ENCODE assay signal across 10 cellular contexts in genomic region chr21:40466893-40467483, GRCh38.
DNase-seq lines count a peak whose midpoint lies in the region; ATAC-seq and TF ChIP-seq lines count a peak whose summit lies in the region.
"Had no signal": no experiment of that assay in that cellular context is flagged by ENCODE, and none has a peak within 500 bp of the region (broad histone marks: within the 10 kb centered on the region; RNA-seq: fewer than 3 reads in every experiment).

No MANE protein-coding gene starts in this region.

- H3K27me3 ChIP-seq in heart left ventricle: peaks cover 0 to 12% (median 0%) of the 10 kb centered on the region in 9 donors

- H3K4me3 Mint-ChIP-seq in type B pancreatic cell: no peak overlapping the region
- H3K4me3 Mint-ChIP-seq in activated CD4-positive, alpha-beta memory T cell treated with anti-CD3 and anti-CD28 coated beads, Interleukin-2, amount 10 ng/mL, durations not matched to agents 7 days and 5 days: no peak overlapping the region
- H3K4me3 Mint-ChIP-seq in activated T-cell treated with anti-CD3 and anti-CD28 coated beads, Interleukin-2, amount 50 U/mL, for 72 hours: no peak overlapping the region
- H3K4me3 Mint-ChIP-seq: central memory CD8-positive, alpha-beta T cell; T-helper 1 cell treated with Interleukin-12 subunit alpha and Interleukin-12 subunit beta and Interleukin-4 antibody, amounts not matched to agents 30 μg/mL and 1 μg/mL, for 36 hours had no signal

- H3K27me3 Mint-ChIP-seq in type B pancreatic cell: peaks cover 16% of the 10 kb centered on the region
- H3K27me3 Mint-ChIP-seq in activated CD4-positive, alpha-beta memory T cell treated with anti-CD3 and anti-CD28 coated beads, Interleukin-2, amount 10 ng/mL, durations not matched to agents 7 days and 5 days: no peaks in the 10 kb centered on the region
- no peaks in the 10 kb centered on the region for H3K27me3 Mint-ChIP-seq in activated T-cell treated with anti-CD3 and anti-CD28 coated beads, Interleukin-2, amount 50 U/mL, for 72 hours (ENCODE audit: low read depth)
- H3K27me3 Mint-ChIP-seq: central memory CD8-positive, alpha-beta T cell had no signal

- CTCF ChIA-PET in activated CD4-positive, alpha-beta memory T cell treated with anti-CD3 and anti-CD28 coated beads, Interleukin-2, amount 10 ng/mL, durations not matched to agents 7 days and 5 days (lab: Charles Lee): no interaction called here

- no peaks in the 10 kb centered on the region for H3K9me3 Mint-ChIP-seq in type B pancreatic cell
- peaks cover 8% of the 10 kb centered on the region for H3K9me3 Mint-ChIP-seq in activated CD4-positive, alpha-beta memory T cell treated with anti-CD3 and anti-CD28 coated beads, Interleukin-2, amount 10 ng/mL, durations not matched to agents 7 days and 5 days
- H3K9me3 Mint-ChIP-seq in activated T-cell treated with anti-CD3 and anti-CD28 coated beads, Interleukin-2, amount 50 U/mL, for 72 hours: peaks cover 0 to 5% of the 10 kb centered on the region in 2 donors
- H3K9me3 Mint-ChIP-seq: T-helper 1 cell treated with Interleukin-12 subunit alpha and Interleukin-12 subunit beta and Interleukin-4 antibody, amounts not matched to agents 30 μg/mL and 1 μg/mL, for 36 hours had no signal

- WGBS in heart left ventricle, 4 donors: 87 to 95% (median 92%) methylated on average over 1 of the region's 1 CpG

- no peaks in the 10 kb centered on the region for H3K4me1 Mint-ChIP-seq in type B pancreatic cell (ENCODE audit: unreplicated experiment)
- H3K4me1 Mint-ChIP-seq in activated CD4-positive, alpha-beta memory T cell treated with anti-CD3 and anti-CD28 coated beads, Interleukin-2, amount 10 ng/mL, durations not matched to agents 7 days and 5 days: no peaks in the 10 kb centered on the region
- H3K4me1 Mint-ChIP-seq in activated T-cell treated with anti-CD3 and anti-CD28 coated beads, Interleukin-2, amount 50 U/mL, for 72 hours (ENCODE audit: low read depth): no peaks in the 10 kb centered on the region
- H3K4me1 Mint-ChIP-seq: central memory CD8-positive, alpha-beta T cell had no signal

- POLR2A ChIA-PET in activated CD4-positive, alpha-beta memory T cell treated with anti-CD3 and anti-CD28 coated beads, Interleukin-2, amount 10 ng/mL, durations not matched to agents 7 days and 5 days (lab: Charles Lee): no interaction called here

- H3K9me3 ChIP-seq in heart left ventricle: no peaks in the 10 kb centered on the region

- DNase-seq in heart left ventricle (no peak), left cardiac atrium (no peak), OCI-M1 (lab: John Stamatoyannopoulos, UW) (peak; percentile 50), foreskin fibroblast (peak in 1 of 2 donors; percentile 1), type B pancreatic cell (ENCODE audit: extremely low spot score, unreplicated experiment) (no peak), SHP77 (lab: John Stamatoyannopoulos, UW) (no peak)
- DNase-seq in activated CD4-positive, alpha-beta memory T cell treated with anti-CD3 and anti-CD28 coated beads, Interleukin-2, amount 10 ng/mL, durations not matched to agents 7 days and 5 days: no peak
- DNase-seq in activated T-cell treated with anti-CD3 and anti-CD28 coated beads, Interleukin-2, amount 50 U/mL, for 72 hours: no peak

- TF ChIP-seq POLR2A in heart left ventricle (IDR thresholded peaks at IDR 0.05): no peak

- TF ChIP-seq CTCF in heart left ventricle (IDR thresholded peaks at IDR 0.05): peak in 11 of 12 donors; percentile 20 to 53 (median 42)
- peak; percentile 33 for TF ChIP-seq CTCF in foreskin fibroblast (IDR thresholded peaks at IDR 0.05; ENCODE audit: low read depth, low read length)
- peak; percentile 84 for TF ChIP-seq CTCF in type B pancreatic cell (conservative IDR thresholded peaks at IDR 0.05)

- no peak overlapping the region for H3K4me3 ChIP-seq in heart left ventricle
- H3K4me3 ChIP-seq in foreskin fibroblast (ENCODE audit: low read depth in 1 of 2, low read length in 2 of 2): no peak overlapping the region

- intact Hi-C loops in heart left ventricle (cut with DNase I): loop anchor here (1.0 to 5.0 kb wide), 5 partner anchors 374 to 602 kb away; no protein-coding TSS in a partner anchor
- intact Hi-C loops in left cardiac atrium (cut with DNase I): loop anchor here (2.0 to 10.0 kb wide), 3 partner anchors 378 to 602 kb away; partner anchors contain the start of gene DSCAM (in 1 of the 2)

- no peaks in the 10 kb centered on the region for H3K36me3 ChIP-seq in heart left ventricle

- H3K4me1 ChIP-seq in heart left ventricle: no peaks in the 10 kb centered on the region

- no peak overlapping the region for H3K27ac Mint-ChIP-seq in type B pancreatic cell
- H3K27ac Mint-ChIP-seq in activated CD4-positive, alpha-beta memory T cell treated with anti-CD3 and anti-CD28 coated beads, Interleukin-2, amount 10 ng/mL, durations not matched to agents 7 days and 5 days: no peak overlapping the region
- no peak overlapping the region for H3K27ac Mint-ChIP-seq in activated T-cell treated with anti-CD3 and anti-CD28 coated beads, Interleukin-2, amount 50 U/mL, for 72 hours
- H3K27ac Mint-ChIP-seq: T-helper 1 cell treated with Interleukin-12 subunit alpha and Interleukin-12 subunit beta and Interleukin-4 antibody, amounts not matched to agents 30 μg/mL and 1 μg/mL, for 36 hours had no signal

- ATAC-seq in heart left ventricle (no peak), left cardiac atrium (no peak)
- ATAC-seq in activated T-cell treated with anti-CD3 and anti-CD28 coated beads, Interleukin-2, amount 50 U/mL, for 72 hours (replicated peaks in 1 of 2): no peak

- no peaks in the 10 kb centered on the region for H3K36me3 Mint-ChIP-seq in type B pancreatic cell
- no peaks in the 10 kb centered on the region for H3K36me3 Mint-ChIP-seq in activated CD4-positive, alpha-beta memory T cell treated with anti-CD3 and anti-CD28 coated beads, Interleukin-2, amount 10 ng/mL, durations not matched to agents 7 days and 5 days (ENCODE audit: low read depth)
- H3K36me3 Mint-ChIP-seq in activated T-cell treated with anti-CD3 and anti-CD28 coated beads, Interleukin-2, amount 50 U/mL, for 72 hours (ENCODE audit: insufficient read depth in 2 of 2): no peaks in the 10 kb centered on the region

- no peak overlapping the region for H3K27ac ChIP-seq in heart left ventricle

Comparison
In these comparisons a context has a peak if more than half of its experiments do, and no peak if none do; other contexts are left out.
1. CTCF ChIP-seq: peak in every context shown above with its lines; median percentile 84 in type B pancreatic cell; 42 in heart left ventricle; 33 in foreskin fibroblast.